ENCODE assay signal across 8 cellular contexts in the genomic region with DNA sequence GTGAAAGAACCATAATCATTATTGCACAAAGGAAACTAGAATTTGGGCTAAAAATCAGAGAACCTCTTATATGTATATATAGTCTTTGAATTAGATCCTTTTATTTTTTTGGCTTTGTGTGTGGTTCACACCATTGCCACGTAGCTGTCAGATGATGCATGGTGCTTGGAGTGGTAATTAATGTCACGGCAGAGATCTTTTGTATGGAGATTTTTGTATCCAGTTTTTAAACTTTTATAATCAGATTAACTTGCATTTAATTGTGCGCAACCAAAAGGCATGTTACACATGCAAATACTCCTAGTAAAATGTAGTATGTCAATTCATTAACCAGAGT. TPM values are rescaled to one million over a fixed set of nuclear protein-coding genes. Genes with fewer than 3 reads are reported as not detected.
A peak's percentile ranks its signal among the peaks of the same experiment; 100 is the strongest.
DNase-seq lines count a peak whose midpoint lies in the region; ATAC-seq and TF ChIP-seq lines count a peak whose summit lies in the region.

No MANE protein-coding gene starts in this region.

- CTCF ChIA-PET in activated CD4-positive, alpha-beta memory T cell treated with anti-CD3 and anti-CD28 coated beads for 36 hours (lab: Charles Lee), result interaction anchor here (1.0 to 4.9 kb wide), 13 partner anchors 9 to 311 kb away, joined by 3 to 55 read pairs (median 5); no protein-coding TSS in a partner anchor

- H3K9me3 ChIP-seq in hepatocyte (ENCODE audit: low read depth), result no peaks in the 10 kb centered on the region

- H2AFZ ChIP-seq in hepatocyte, result peak overlapping the region; percentile 72

- POLR2A ChIA-PET in activated CD4-positive, alpha-beta memory T cell treated with anti-CD3 and anti-CD28 coated beads for 36 hours (lab: Charles Lee), result interaction anchor here (0.7 to 2.9 kb wide), 14 partner anchors 14 to 432 kb away, joined by 3 to 13 read pairs (median 4); no protein-coding TSS in a partner anchor

- 40% methylated on average over 3 of the region's 3 CpGs for WGBS in hepatocyte (ENCODE audit: low lambda C conversion rate, missing lambda C conversion rate)

- no peaks in the 10 kb centered on the region for H3K27me3 ChIP-seq in hepatocyte

- peak overlapping the region; percentile 90 for H3K4me3 Mint-ChIP-seq in activated CD4-positive, alpha-beta memory T cell treated with anti-CD3 and anti-CD28 coated beads for 36 hours
- peak overlapping the region; percentile 88 to 92 for H3K4me3 Mint-ChIP-seq in stimulated activated naive B cell treated with anti-CD40 and anti-IgM and Interleukin-4, amounts not matched to agents 10 μg/mL and 1 μg/mL and 100 μg/mL, for 72 hours

- TF ChIP-seq CTCF in hepatocyte (IDR thresholded peaks at IDR 0.05; ENCODE audit: poor library complexity), result no peak
- TF ChIP-seq CTCF in omental fat pad (IDR thresholded peaks at IDR 0.05), result no peak

- H4K20me1 ChIP-seq in hepatocyte (ENCODE audit: insufficient read depth, poor library complexity, severe bottlenecking), result no peaks in the 10 kb centered on the region

- peak overlapping the region; percentile 91 for H3K27ac Mint-ChIP-seq in activated CD4-positive, alpha-beta memory T cell treated with anti-CD3 and anti-CD28 coated beads for 36 hours
- H3K27ac Mint-ChIP-seq in stimulated activated naive B cell treated with anti-CD40 and anti-IgM and Interleukin-4, amounts not matched to agents 10 μg/mL and 1 μg/mL and 100 μg/mL, for 72 hours, result peak overlapping the region; percentile 97

- H3K9me3 Mint-ChIP-seq in activated CD4-positive, alpha-beta memory T cell treated with anti-CD3 and anti-CD28 coated beads for 36 hours, result no peaks in the 10 kb centered on the region
- no peaks in the 10 kb centered on the region for H3K9me3 Mint-ChIP-seq in stimulated activated naive B cell treated with anti-CD40 and anti-IgM and Interleukin-4, amounts not matched to agents 10 μg/mL and 1 μg/mL and 100 μg/mL, for 72 hours

- H3K9me2 ChIP-seq in hepatocyte (replicated peaks; ENCODE audit: insufficient read depth), result no peaks in the 10 kb centered on the region

- peak; percentile 16 for DNase-seq in stimulated activated CD4-positive, alpha-beta T cell treated with anti-CD3 and anti-CD28 coated beads, Interleukin-15, amount 100 ng/mL, for 24 hours
- no peak for DNase-seq in stimulated activated CD4-positive, alpha-beta T cell treated with anti-CD3 and anti-CD28 coated beads, Interleukin-1b, Interleukin-23, amount 100 ng/mL, for 48 hours
- DNase-seq in activated CD4-positive, alpha-beta memory T cell treated with anti-CD3 and anti-CD28 coated beads for 36 hours, result no peak
- DNase-seq in hepatocyte (ENCODE audit: low spot score) (no peak), omental fat pad (ENCODE audit: low spot score) (no peak), T1000 (lab: John Stamatoyannopoulos, UW) (no peak)
- no peak for DNase-seq in stimulated activated naive B cell treated with anti-CD40 and anti-IgM and Interleukin-4, amounts not matched to agents 10 μg/mL and 1 μg/mL and 100 μg/mL, for 72 hours
- no peak for DNase-seq in activated CD4-positive, alpha-beta T cell treated with anti-CD3 and anti-CD28 coated beads, Interleukin-2, amount 50 U/mL, for 4 hours

- H3K27ac ChIP-seq in hepatocyte, result peak overlapping the region; percentile 63

- H3K36me3 Mint-ChIP-seq in activated CD4-positive, alpha-beta memory T cell treated with anti-CD3 and anti-CD28 coated beads for 36 hours, result peaks cover 17% of the 10 kb centered on the region
- H3K36me3 Mint-ChIP-seq in stimulated activated naive B cell treated with anti-CD40 and anti-IgM and Interleukin-4, amounts not matched to agents 10 μg/mL and 1 μg/mL and 100 μg/mL, for 72 hours, result peaks cover 1 to 4% of the 10 kb centered on the region in 2 donors

- H3K4me1 ChIP-seq in hepatocyte (ENCODE audit: insufficient read depth), result no peaks in the 10 kb centered on the region

- peak overlapping the region; percentile 43 for H3K4me3 ChIP-seq in hepatocyte

- no peaks in the 10 kb centered on the region for H3K27me3 Mint-ChIP-seq in activated CD4-positive, alpha-beta memory T cell treated with anti-CD3 and anti-CD28 coated beads for 36 hours
- H3K27me3 Mint-ChIP-seq in stimulated activated naive B cell treated with anti-CD40 and anti-IgM and Interleukin-4, amounts not matched to agents 10 μg/mL and 1 μg/mL and 100 μg/mL, for 72 hours, result no peaks in the 10 kb centered on the region

- no peak for ATAC-seq in stimulated activated naive B cell treated with anti-CD40 and anti-IgM and Interleukin-4, amounts not matched to agents 10 μg/mL and 1 μg/mL and 100 μg/mL, for 72 hours (replicated peaks)
- no peak for ATAC-seq in omental fat pad (ENCODE audit: low FRiP score)

- H3K4me1 Mint-ChIP-seq in activated CD4-positive, alpha-beta memory T cell treated with anti-CD3 and anti-CD28 coated beads for 36 hours (ENCODE audit: low read depth), result peaks cover 45% of the 10 kb centered on the region
- H3K4me1 Mint-ChIP-seq in stimulated activated naive B cell treated with anti-CD40 and anti-IgM and Interleukin-4, amounts not matched to agents 10 μg/mL and 1 μg/mL and 100 μg/mL, for 72 hours, result peaks cover 9 to 27% of the 10 kb centered on the region in 2 donors

- H3K4me2 ChIP-seq in hepatocyte, result peak overlapping the region; percentile 86

- intact Hi-C loops in activated CD4-positive, alpha-beta memory T cell treated with anti-CD3 and anti-CD28 coated beads for 36 hours (cut with micrococcal nuclease), result loop anchor here (1.0 to 10.0 kb wide), 6 partner anchors 34 to 905 kb away; a partner anchor contains a TSS

- H3K36me3 ChIP-seq in hepatocyte (replicated peaks; ENCODE audit: insufficient read depth, low read depth), result no peaks in the 10 kb centered on the region

- H3K79me2 ChIP-seq in hepatocyte, result peaks cover 41% of the 10 kb centered on the region

RNA-seq across cellular contexts. Expression of a gene that starts 0.8 kb away (rescaled TPM):
- total RNA-seq in activated CD4-positive, alpha-beta memory T cell treated with anti-CD3 and anti-CD28 coated beads for 36 hours, result 10 to 100 TPM; 79.8 to 84.2 TPM
- 34.2 and 36.2 TPM in 2 replicates for total RNA-seq in hepatocyte
- 18.0 and 25.6 TPM in 2 replicates for polyA plus RNA-seq in hepatocyte
- 10 to 100 TPM in 3 of 4 donors, 1 to 10 TPM in 1; 9.5 to 27.4 (median 17.3) TPM for total RNA-seq in omental fat pad

RNA-seq across cellular contexts. Expression of a gene that starts 19.1 kb away (rescaled TPM):
- total RNA-seq in activated CD4-positive, alpha-beta memory T cell treated with anti-CD3 and anti-CD28 coated beads for 36 hours, result under 1 TPM; 0.78 to 0.85 TPM
- total RNA-seq in hepatocyte (1.9 and 2.1 TPM in 2 replicates), omental fat pad (under 1 TPM in 1 of 4 donors, not detected in 3; 0.65 TPM)
- 0.51 and 1.9 TPM in 2 replicates for polyA plus RNA-seq in hepatocyte

RNA-seq across cellular contexts. Expression of a gene that starts 54.9 kb away (rescaled TPM):
- total RNA-seq in activated CD4-positive, alpha-beta memory T cell treated with anti-CD3 and anti-CD28 coated beads for 36 hours, result not detected
- 0.24 TPM in 1 of 2 replicates, not detected in the other for total RNA-seq in hepatocyte
- polyA plus RNA-seq in hepatocyte, result 0.06 TPM in 1 of 2 replicates, not detected in the other
- not detected for total RNA-seq in omental fat pad
